Comparison of ENCODE assay signal across 29 cellular contexts in the genomic region with DNA sequence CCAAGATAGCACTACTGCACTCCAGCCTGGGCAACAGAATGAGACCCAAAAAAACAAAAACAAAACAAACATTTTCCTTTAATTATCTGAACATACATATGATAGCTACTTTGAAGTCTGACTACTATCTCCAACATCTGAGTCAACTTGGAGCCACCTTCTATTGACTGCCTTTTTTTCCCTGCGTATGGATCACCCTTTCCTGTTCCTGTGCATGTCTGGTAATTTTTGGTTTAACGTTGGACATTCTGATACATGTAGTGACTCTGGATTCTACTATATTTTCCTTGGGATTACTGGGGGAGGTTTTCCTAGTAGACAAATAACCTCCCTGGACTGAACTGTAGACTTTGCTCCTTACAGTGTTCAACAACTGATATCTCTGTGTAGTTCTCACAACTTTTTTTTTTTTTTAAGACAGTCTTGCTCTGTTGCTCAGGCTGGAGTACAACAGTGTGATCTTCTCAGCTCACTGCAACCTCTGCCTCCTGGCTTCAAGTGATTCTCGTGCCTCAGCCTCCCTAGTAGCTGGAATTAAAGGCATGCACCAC.
"Had no signal": no experiment of that assay in that cellular context is flagged by ENCODE, and none has a peak within 500 bp of the region (broad histone marks: within the 10 kb centered on the region; RNA-seq: fewer than 3 reads in every experiment).

No MANE protein-coding gene starts in this region.

- H3K27me3 ChIP-seq: colonic mucosa, esophagus muscularis mucosa, foreskin keratinocyte, heart right ventricle, ovary, stomach, thyroid gland had no signal

- DNase-seq: colonic mucosa; effector CD8-positive, alpha-beta T cell; endodermal cell; foreskin keratinocyte; glutamatergic neuron; heart right ventricle; hypothalamus; immature natural killer cell; islet precursor cell; kidney glomerular epithelial cell; mesendoderm; midbrain; naive thymus-derived CD8-positive, alpha-beta T cell; nephron progenitor cell; nucleus accumbens; ovary; posterior cingulate gyrus; psoas muscle; right cardiac atrium; stimulated activated CD4-positive, alpha-beta T cell treated with anti-CD3 and anti-CD28 coated beads, Interleukin-15, amount 100 ng/mL, for 24 hours; stimulated activated CD4-positive, alpha-beta T cell treated with anti-CD3 and anti-CD28 coated beads, Interleukin-4, amount 100 ng/mL, for 1 hour; stimulated activated CD8-positive, alpha-beta memory T cell treated with anti-CD3 and anti-CD28 coated beads, Interleukin-4, amount 100 ng/mL, for 48 hours; stimulated activated naive CD4-positive, alpha-beta T cell; stomach; thyroid gland; trophoblast cell had no signal

- H3K4me1 Mint-ChIP-seq: endodermal cell, nephron progenitor cell had no signal

- H3K27me3 Mint-ChIP-seq: dendritic cell treated with granulocyte-macrophage colony-stimulating factor and Interleukin-4, amounts not matched to agents 40 ng/mL and 50 ng/mL, for 4 days; naive thymus-derived CD8-positive, alpha-beta T cell had no signal

- H3K27ac ChIP-seq: colonic mucosa, esophagus muscularis mucosa, foreskin keratinocyte, ovary, psoas muscle, skin epidermis, thyroid gland had no signal

- H3K27ac Mint-ChIP-seq: dendritic cell treated with granulocyte-macrophage colony-stimulating factor and Interleukin-4, amounts not matched to agents 40 ng/mL and 50 ng/mL, for 4 days; endodermal cell; immature natural killer cell; nephron progenitor cell had no signal

- H3K4me3 ChIP-seq: colonic mucosa, esophagus muscularis mucosa, heart right ventricle, ovary, psoas muscle, skin epidermis, stomach, thyroid gland had no signal

- ATAC-seq: foreskin keratinocyte; naive thymus-derived CD8-positive, alpha-beta T cell; psoas muscle; right cardiac atrium had no signal

- H3K4me3 Mint-ChIP-seq: dendritic cell treated with granulocyte-macrophage colony-stimulating factor and Interleukin-4, amounts not matched to agents 40 ng/mL and 50 ng/mL, for 4 days; endodermal cell; immature natural killer cell; naive thymus-derived CD8-positive, alpha-beta T cell; nephron progenitor cell had no signal

- H3K9me3 ChIP-seq: colonic mucosa, esophagus muscularis mucosa, ovary, psoas muscle, stomach, thyroid gland had no signal

- H3K4me1 ChIP-seq: colonic mucosa, foreskin keratinocyte, psoas muscle, thyroid gland had no signal

- H3K36me3 ChIP-seq: colonic mucosa, esophagus muscularis mucosa, heart right ventricle, ovary, thyroid gland had no signal
